8 cellular contexts compared by ENCODE assay signal in genomic region chr13:59391696-59392095, GRCh38.
A peak's percentile ranks its signal among the peaks of the same experiment; 100 is the strongest.
DNase-seq lines count a peak whose midpoint lies in the region; ATAC-seq and TF ChIP-seq lines count a peak whose summit lies in the region.

No MANE protein-coding gene starts in this region.

- H3K36me3 ChIP-seq in esophagus squamous epithelium (no peaks in the 10 kb centered on the region), neural cell (ENCODE audit: insufficient read depth, low read length) (no peaks in the 10 kb centered on the region), uterus (no peaks in the 10 kb centered on the region)

- peak; percentile 98 for ATAC-seq in HG03521 (IDR thresholded peaks at IDR 0.05; ENCODE audit: unreplicated experiment)
- ATAC-seq in activated CD8-positive, alpha-beta memory T cell treated with anti-CD3 and anti-CD28 coated beads, Interleukin-2, amount 10 ng/mL, durations not matched to agents 7 days and 5 days = peak; percentile 95

- no peaks in the 10 kb centered on the region for H3K79me2 ChIP-seq in neural cell (replicated peaks; ENCODE audit: insufficient read depth, low read length)

- no peak overlapping the region for H3K4me3 Mint-ChIP-seq in activated CD8-positive, alpha-beta memory T cell treated with anti-CD3 and anti-CD28 coated beads, Interleukin-2, amount 10 ng/mL, durations not matched to agents 7 days and 5 days

- H3K27me3 ChIP-seq in esophagus squamous epithelium (no peaks in the 10 kb centered on the region), neural cell (ENCODE audit: insufficient read depth, low read depth, low read length) (no peaks in the 10 kb centered on the region), uterus (no peaks in the 10 kb centered on the region)

- no peak overlapping the region for H2AFZ ChIP-seq in neural cell (ENCODE audit: low read depth, low read length)

- H3K27ac ChIP-seq in esophagus squamous epithelium (no peak overlapping the region), neural cell (ENCODE audit: low read length) (no peak overlapping the region), uterus (no peak overlapping the region)

- DNase-seq in DMS53 (lab: John Stamatoyannopoulos, UW) = peak; percentile 62
- DNase-seq in GM20000 (ENCODE audit: low spot score) = peak; percentile 61
- DNase-seq in NCI-H69 (lab: John Stamatoyannopoulos, UW) = peak; percentile 89
- DNase-seq in activated CD8-positive, alpha-beta memory T cell treated with anti-CD3 and anti-CD28 coated beads, Interleukin-2, amount 10 ng/mL, durations not matched to agents 7 days and 5 days = peak; percentile 79
- DNase-seq in esophagus squamous epithelium (lab: John Stamatoyannopoulos, UW) = no peak
- DNase-seq in uterus = peak in 1 of 2 donors; percentile 16

- CTCF ChIA-PET in activated CD8-positive, alpha-beta memory T cell treated with anti-CD3 and anti-CD28 coated beads, Interleukin-2, amount 10 ng/mL, durations not matched to agents 7 days and 5 days (lab: Charles Lee) = interaction anchor here (0.7 to 3.0 kb wide), 12 partner anchors 8 to 1040 kb away, joined by 3 to 17 read pairs (median 4); no protein-coding TSS in a partner anchor

- H4K20me1 ChIP-seq in neural cell (ENCODE audit: insufficient read depth) = no peaks in the 10 kb centered on the region

- H3K27me3 Mint-ChIP-seq in activated CD8-positive, alpha-beta memory T cell treated with anti-CD3 and anti-CD28 coated beads, Interleukin-2, amount 10 ng/mL, durations not matched to agents 7 days and 5 days = peaks cover 11% of the 10 kb centered on the region

- TF ChIP-seq EP300 in neural cell (conservative IDR thresholded peaks at IDR 0.05; ENCODE audit: poor library complexity, severe bottlenecking) = no peak

- no peaks in the 10 kb centered on the region for H3K36me3 Mint-ChIP-seq in activated CD8-positive, alpha-beta memory T cell treated with anti-CD3 and anti-CD28 coated beads, Interleukin-2, amount 10 ng/mL, durations not matched to agents 7 days and 5 days

- H3K9me3 ChIP-seq in esophagus squamous epithelium = no peaks in the 10 kb centered on the region
- H3K9me3 ChIP-seq in neural cell (ENCODE audit: low read length) = no peaks in the 10 kb centered on the region
- H3K9me3 ChIP-seq in uterus = no peaks in the 10 kb centered on the region

- H3K4me3 ChIP-seq in esophagus squamous epithelium (no peak overlapping the region), neural cell (ENCODE audit: low read length) (no peak overlapping the region), uterus (no peak overlapping the region)

- H3F3A ChIP-seq in neural cell (ENCODE audit: insufficient read depth, low read length, poor library complexity, severe bottlenecking) = no peaks in the 10 kb centered on the region

- TF ChIP-seq POLR2A in esophagus squamous epithelium (IDR thresholded peaks at IDR 0.05) (no peak), uterus (IDR thresholded peaks at IDR 0.05) (no peak)

- no peaks in the 10 kb centered on the region for H3K4me1 Mint-ChIP-seq in activated CD8-positive, alpha-beta memory T cell treated with anti-CD3 and anti-CD28 coated beads, Interleukin-2, amount 10 ng/mL, durations not matched to agents 7 days and 5 days

- WGBS in esophagus squamous epithelium, 2 donors = 21 to 39% methylated on average over 2 of the region's 2 CpGs

- H3K9ac ChIP-seq in neural cell (ENCODE audit: low read length) = no peak overlapping the region

- no peaks in the 10 kb centered on the region for H3K9me3 Mint-ChIP-seq in activated CD8-positive, alpha-beta memory T cell treated with anti-CD3 and anti-CD28 coated beads, Interleukin-2, amount 10 ng/mL, durations not matched to agents 7 days and 5 days (ENCODE audit: low read depth)

- H3K9me2 ChIP-seq in neural cell (ENCODE audit: insufficient read depth, low read length) = no peaks in the 10 kb centered on the region

- TF ChIP-seq CTCF in GM20000 (IDR thresholded peaks at IDR 0.05; ENCODE audit: extremely low read depth, missing control alignments) = peak; percentile 60
- TF ChIP-seq CTCF in esophagus squamous epithelium (IDR thresholded peaks at IDR 0.05) = peak; percentile 30 to 76 (median 69)
- peak; percentile 76 for TF ChIP-seq CTCF in neural cell (IDR thresholded peaks at IDR 0.05; ENCODE audit: poor library complexity, severe bottlenecking)
- TF ChIP-seq CTCF in uterus (IDR thresholded peaks at IDR 0.05) = peak; percentile 34 to 70 (median 49)

- no peak overlapping the region for H3K27ac Mint-ChIP-seq in activated CD8-positive, alpha-beta memory T cell treated with anti-CD3 and anti-CD28 coated beads, Interleukin-2, amount 10 ng/mL, durations not matched to agents 7 days and 5 days

- H3K4me2 ChIP-seq in neural cell (ENCODE audit: low read length) = no peak overlapping the region

- H3K4me1 ChIP-seq in esophagus squamous epithelium = peaks cover 0 to 7% (median 4%) of the 10 kb centered on the region in 3 donors
- no peaks in the 10 kb centered on the region for H3K4me1 ChIP-seq in uterus

- TF ChIP-seq RAD21 in neural cell (conservative IDR thresholded peaks at IDR 0.05) = peak; percentile 74

- intact Hi-C loops in esophagus squamous epithelium (cut with DNase I) (loop anchor here (10.0 kb wide), 2 partner anchors 283 to 943 kb away; no protein-coding TSS in a partner anchor), uterus (cut with DNase I; ENCODE audit: low total_unique reads) (no loop called here)

TF ChIP-seq in neural cell, 6 proteins besides CTCF, POLR2A, EP300 and RAD21:
- TF ChIP-seq POLR2AphosphoS5 (IDR thresholded peaks at IDR 0.05) = no peak
- TF ChIP-seq REST (IDR thresholded peaks at IDR 0.05; ENCODE audit: borderline replicate concordance) = no peak
- no peak for TF ChIP-seq TAF1 (IDR thresholded peaks at IDR 0.05; ENCODE audit: low read depth)
- peak; percentile 80 for TF ChIP-seq SMC3 (conservative IDR thresholded peaks at IDR 0.05; ENCODE audit: poor library complexity)
- TF ChIP-seq MXI1 (conservative IDR thresholded peaks at IDR 0.05; ENCODE audit: poor library complexity, severe bottlenecking) = no peak
- no peak for TF ChIP-seq EZH2 (IDR thresholded peaks at IDR 0.05; ENCODE audit: borderline replicate concordance, insufficient read depth, low read length, poor library complexity, severe bottlenecking)
